17 cellular contexts compared by ENCODE assay signal in genomic region chr17:59815965-59816364, GRCh38.
DNase-seq lines count a peak whose midpoint lies in the region; ATAC-seq, FAIRE-seq and TF ChIP-seq lines count a peak whose summit lies in the region.
"Had no signal": no experiment of that assay in that cellular context is flagged by ENCODE, and none has a peak within 500 bp of the region (broad histone marks: within the 10 kb centered on the region; RNA-seq: fewer than 3 reads in every experiment).

No MANE protein-coding gene starts in this region.

- no peaks in the 10 kb centered on the region for H4K20me1 ChIP-seq in astrocyte (ENCODE audit: insufficient read depth, low read length)

- POLR2A ChIA-PET in MCF 10A (lab: Yijun Ruan, JAX): interaction anchor here (0.9 to 3.2 kb wide), 4 partner anchors 12 to 108 kb away, joined by 4 to 22 read pairs (median 13); partner anchors contain the start of genes PTRH2 and VMP1

- H3K36me3 Mint-ChIP-seq in MCF 10A (ENCODE audit: insufficient read depth, unreplicated experiment): peaks cover 19% of the 10 kb centered on the region
- peaks cover 11% of the 10 kb centered on the region for H3K36me3 Mint-ChIP-seq in astrocyte (ENCODE audit: low read depth, unreplicated experiment)
- H3K36me3 Mint-ChIP-seq in type B pancreatic cell: peaks cover 23% of the 10 kb centered on the region

- TF ChIP-seq POLR2A in breast epithelium (IDR thresholded peaks at IDR 0.05) (no peak), gastroesophageal sphincter (IDR thresholded peaks at IDR 0.05) (no peak), transverse colon (IDR thresholded peaks at IDR 0.05) (no peak)

- H3K4me3 ChIP-seq in breast epithelium (no peak overlapping the region), astrocyte (ENCODE audit: insufficient read depth, low read depth, low read length) (no peak overlapping the region), gastroesophageal sphincter (no peak overlapping the region), transverse colon (no peak overlapping the region)
- H3K4me3 ChIP-seq: left lung, psoas muscle, thyroid gland had no signal

- no peak overlapping the region for H3K4me3 Mint-ChIP-seq in MCF 10A (ENCODE audit: unreplicated experiment)
- no peak overlapping the region for H3K4me3 Mint-ChIP-seq in astrocyte (ENCODE audit: unreplicated experiment)
- no peak overlapping the region for H3K4me3 Mint-ChIP-seq in type B pancreatic cell
- H3K4me3 Mint-ChIP-seq: activated naive CD8-positive, alpha-beta T cell treated with anti-CD3 and anti-CD28 coated beads for 36 hours; naive thymus-derived CD4-positive, alpha-beta T cell had no signal

- H3K9me3 ChIP-seq in breast epithelium: no peaks in the 10 kb centered on the region
- no peaks in the 10 kb centered on the region for H3K9me3 ChIP-seq in astrocyte (ENCODE audit: insufficient read depth, low read depth, low read length)
- H3K9me3 ChIP-seq in gastroesophageal sphincter: no peaks in the 10 kb centered on the region
- H3K9me3 ChIP-seq in transverse colon: no peaks in the 10 kb centered on the region
- H3K9me3 ChIP-seq: left lung, psoas muscle, thyroid gland had no signal

- CTCF ChIA-PET in MCF 10A (lab: Yijun Ruan, JAX): interaction anchor here (0.6 to 0.7 kb wide), 3 partner anchors 9 to 505 kb away, joined by 3 to 6 read pairs (median 3); no protein-coding TSS in a partner anchor

- ATAC-seq in gastroesophageal sphincter: peak; percentile 31
- ATAC-seq: left lung; naive thymus-derived CD4-positive, alpha-beta T cell had no signal

- intact Hi-C loops in MCF 10A (cut with micrococcal nuclease): no loop called here
- intact Hi-C loops in breast epithelium (cut with DNase I; ENCODE audit: low total_unique reads): no loop called here
- intact Hi-C loops in transverse colon (cut with DNase I; ENCODE audit: low total_unique reads): no loop called here

- H3K27me3 ChIP-seq in breast epithelium (no peaks in the 10 kb centered on the region), astrocyte (ENCODE audit: insufficient read depth, low read length) (no peaks in the 10 kb centered on the region), gastroesophageal sphincter (no peaks in the 10 kb centered on the region), transverse colon (no peaks in the 10 kb centered on the region)
- H3K27me3 ChIP-seq: left lung, thyroid gland had no signal

- DNase-seq in MCF 10A (ENCODE audit: unreplicated experiment) (peak; percentile 14), breast epithelium (ENCODE audit: low spot score in 2 of 2) (no peak), astrocyte (ENCODE audit: low read depth) (no peak), transverse colon (no peak), HTR-8/SVneo (ENCODE audit: insufficient read length, low spot score) (no peak), type B pancreatic cell (ENCODE audit: extremely low spot score, unreplicated experiment) (no peak)
- no peak for DNase-seq in stimulated activated CD4-positive, alpha-beta T cell treated with anti-CD3 and anti-CD28 coated beads, Interleukin-12 subunit alpha, Interleukin-12 subunit beta, amount 100 ng/mL, for 4 hours
- DNase-seq: activated naive CD8-positive, alpha-beta T cell treated with anti-CD3 and anti-CD28 coated beads for 36 hours; erythroblast; left lung; naive thymus-derived CD4-positive, alpha-beta T cell; OCI-M1; psoas muscle; SW 1271; thyroid gland had no signal

- no peak overlapping the region for H2AFZ ChIP-seq in astrocyte (ENCODE audit: low read depth, low read length)

- no TSS peak for BruUV-seq in MCF 10A (replicated peaks; lab: Mats Ljungman, UMichigan)

- H3K4me1 ChIP-seq in breast epithelium (no peaks in the 10 kb centered on the region), astrocyte (ENCODE audit: insufficient read depth, low read length) (peaks cover 9% of the 10 kb centered on the region), gastroesophageal sphincter (no peaks in the 10 kb centered on the region), transverse colon (peaks cover 0 to 4% (median 0%) of the 10 kb centered on the region in 4 donors)
- H3K4me1 ChIP-seq: thyroid gland had no signal

- FAIRE-seq in astrocyte (lab: Jason Lieb, UNC) (no peak), HTR-8/SVneo (lab: Jason Lieb, UNC) (no peak)
- FAIRE-seq: D721Med had no signal

- no peaks in the 10 kb centered on the region for H3K27me3 Mint-ChIP-seq in MCF 10A (ENCODE audit: insufficient read depth, unreplicated experiment)
- H3K27me3 Mint-ChIP-seq in astrocyte (ENCODE audit: low read depth, unreplicated experiment): no peaks in the 10 kb centered on the region
- H3K27me3 Mint-ChIP-seq in type B pancreatic cell: no peaks in the 10 kb centered on the region
- H3K27me3 Mint-ChIP-seq: activated naive CD8-positive, alpha-beta T cell treated with anti-CD3 and anti-CD28 coated beads for 36 hours; naive thymus-derived CD4-positive, alpha-beta T cell had no signal

- in situ Hi-C loops in transverse colon (cut with MboI; ENCODE audit: low pct_ligation_motif_present in 1 of 4, low pct_unique_long_range_greater_than_20kb in 1 of 4, low sequenced_read_pairs in 3 of 4): no loop called here

- H3K9ac ChIP-seq in astrocyte (ENCODE audit: low read length): no peak overlapping the region

- H3K27ac Mint-ChIP-seq in MCF 10A (ENCODE audit: low read depth, unreplicated experiment) (peak overlapping the region; percentile 57), astrocyte (ENCODE audit: unreplicated experiment) (peak overlapping the region; percentile 0), type B pancreatic cell (no peak overlapping the region)
- H3K27ac Mint-ChIP-seq: activated naive CD8-positive, alpha-beta T cell treated with anti-CD3 and anti-CD28 coated beads for 36 hours had no signal

- TF ChIP-seq CTCF in MCF 10A (IDR thresholded peaks at IDR 0.05; ENCODE audit: unreplicated experiment) (no peak), breast epithelium (IDR thresholded peaks at IDR 0.05) (no peak), astrocyte (IDR thresholded peaks at IDR 0.05; ENCODE audit: insufficient read depth, low read depth, low read length) (no peak), gastroesophageal sphincter (IDR thresholded peaks at IDR 0.05) (no peak), transverse colon (IDR thresholded peaks at IDR 0.05) (no peak), type B pancreatic cell (conservative IDR thresholded peaks at IDR 0.05) (no peak)

- TF ChIP-seq EP300 in gastroesophageal sphincter (IDR thresholded peaks at IDR 0.05) (no peak), transverse colon (IDR thresholded peaks at IDR 0.05; ENCODE audit: low read depth) (no peak)

- H3K4me1 Mint-ChIP-seq in MCF 10A (ENCODE audit: insufficient read depth, unreplicated experiment): peaks cover 30% of the 10 kb centered on the region
- peaks cover 14% of the 10 kb centered on the region for H3K4me1 Mint-ChIP-seq in astrocyte (ENCODE audit: low read depth, unreplicated experiment)
- no peaks in the 10 kb centered on the region for H3K4me1 Mint-ChIP-seq in type B pancreatic cell (ENCODE audit: unreplicated experiment)

- H3K9me3 Mint-ChIP-seq in MCF 10A (ENCODE audit: unreplicated experiment) (no peaks in the 10 kb centered on the region), astrocyte (ENCODE audit: unreplicated experiment) (no peaks in the 10 kb centered on the region), type B pancreatic cell (no peaks in the 10 kb centered on the region)
- H3K9me3 Mint-ChIP-seq: activated naive CD8-positive, alpha-beta T cell treated with anti-CD3 and anti-CD28 coated beads for 36 hours; naive thymus-derived CD4-positive, alpha-beta T cell had no signal

- no peaks in the 10 kb centered on the region for H3K36me3 ChIP-seq in breast epithelium
- peaks cover 11% of the 10 kb centered on the region for H3K36me3 ChIP-seq in astrocyte (ENCODE audit: insufficient read depth, low read length)
- peaks cover 0 to 51% of the 10 kb centered on the region in 2 donors for H3K36me3 ChIP-seq in gastroesophageal sphincter
- H3K36me3 ChIP-seq in transverse colon: peaks cover 0 to 18% (median 6%) of the 10 kb centered on the region in 4 donors

- WGBS in gastroesophageal sphincter (ENCODE audit: low coverage in 1 of 2), 2 donors: 92% methylated on average over 1 of the region's 1 CpG; no CpG with 5 or more reads in 1 of the 2 donors
- 73 to 97% methylated on average over 1 of the region's 1 CpG for WGBS in transverse colon (ENCODE audit: low coverage in 1 of 2), 2 donors

- H3K27ac ChIP-seq in breast epithelium (peak overlapping the region in 1 of 2 donors; percentile 26), astrocyte (ENCODE audit: low read depth, low read length) (no peak overlapping the region), gastroesophageal sphincter (no peak overlapping the region), transverse colon (peak overlapping the region in 3 of 4 donors; percentile 50 to 61 (median 51))
- H3K27ac ChIP-seq: thyroid gland had no signal

- H3K4me2 ChIP-seq in astrocyte (ENCODE audit: low read length): no peak overlapping the region

- H3K79me2 ChIP-seq in astrocyte (ENCODE audit: insufficient read depth, low read length): no peaks in the 10 kb centered on the region

Comparison
In these comparisons a context has a peak if more than half of its experiments do, and no peak if none do; other contexts are left out.
1. H3K27ac ChIP-seq: peak in transverse colon (3 of 4); none in astrocyte (single experiment) and gastroesophageal sphincter (0 of 4).